Comparison of ENCODE assay signal across 8 cellular contexts in the genomic region with DNA sequence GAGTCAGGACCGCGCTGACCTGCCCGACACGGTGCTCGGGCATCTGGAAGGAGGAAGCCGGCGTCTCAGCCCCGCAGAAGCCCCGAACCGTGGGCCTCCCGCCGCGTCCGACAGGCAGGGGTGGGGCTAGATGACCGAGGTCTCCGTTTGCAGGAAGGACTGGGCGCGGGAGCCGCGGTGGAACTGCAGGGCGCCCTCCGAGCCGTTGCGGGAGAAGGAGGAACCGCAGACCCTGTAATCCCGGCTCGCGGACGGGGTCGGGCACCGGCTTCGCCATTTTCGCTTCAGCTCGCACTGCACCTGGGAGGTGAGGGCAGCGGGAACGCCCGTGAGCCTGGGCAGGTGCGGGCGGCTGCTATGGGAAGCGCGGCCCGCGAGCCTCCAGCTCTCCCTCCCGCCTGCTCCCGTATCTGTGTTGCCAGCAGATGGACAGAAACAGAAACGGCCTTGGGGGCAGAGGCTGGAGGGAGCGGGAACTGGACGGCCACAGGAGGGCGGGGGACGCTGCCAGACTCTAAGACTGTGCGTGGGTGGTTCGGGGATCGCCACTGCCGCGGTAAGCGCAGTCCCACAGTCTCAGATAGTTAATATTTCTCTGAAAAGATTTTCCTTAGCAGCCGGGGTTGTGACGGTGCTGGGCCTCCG.
DNase-seq lines count a peak whose midpoint lies in the region; ATAC-seq and TF ChIP-seq lines count a peak whose summit lies in the region.

No MANE protein-coding gene starts in this region.

- H3K36me3 Mint-ChIP-seq in brain (no peaks in the 10 kb centered on the region), immature natural killer cell (peaks cover 0 to 4% (median 0%) of the 10 kb centered on the region in 3 donors)

- peak overlapping the region in 1 of 21 experiments; percentile 24 for H3K27ac ChIP-seq in skin epidermis

- peak overlapping the region in 1 of 5 experiments; percentile 62 for H3K27ac Mint-ChIP-seq in brain
- H3K27ac Mint-ChIP-seq in immature natural killer cell = no peak overlapping the region

- DNase-seq in NCI-H1417 (lab: John Stamatoyannopoulos, UW) (peak; percentile 49 to 79 (median 73)), NCI-H1417 treated with DMSO at 0.1 percent for 48 hours (lab: John Stamatoyannopoulos, UW) (no peak), NCI-H510A treated with DMSO at 0.1 percent for 48 hours (lab: John Stamatoyannopoulos, UW) (peak; percentile 62), immature natural killer cell (peak; percentile 9 to 19 (median 15)), COLO829 (ENCODE audit: low spot score) (no peak)

- TF ChIP-seq CTCF in brain (conservative IDR thresholded peaks at IDR 0.05) = peak; percentile 29 to 62

- peaks cover 4% of the 10 kb centered on the region for H3K27me3 Mint-ChIP-seq in brain
- H3K27me3 Mint-ChIP-seq in immature natural killer cell (ENCODE audit: low read depth in 3 of 3) = peaks cover 1 to 9% (median 2%) of the 10 kb centered on the region in 3 donors

- H3K4me1 Mint-ChIP-seq in brain (peaks cover 39% of the 10 kb centered on the region), immature natural killer cell (peaks cover 0 to 4% of the 10 kb centered on the region in 2 donors)

- no peak for ATAC-seq in HG02973 (IDR thresholded peaks at IDR 0.05; ENCODE audit: unreplicated experiment)

- H3K4me3 ChIP-seq in skin epidermis = peak overlapping the region; percentile 5 to 53 (median 32)

- H3K9me3 Mint-ChIP-seq in brain (peaks cover 0 to 59% (median 4%) of the 10 kb centered on the region in 5 experiments), immature natural killer cell (peaks cover 0 to 1% (median 0%) of the 10 kb centered on the region in 6 donors)

- peak overlapping the region in 2 of 5 experiments; percentile 54 to 76 for H3K4me3 Mint-ChIP-seq in brain
- peak overlapping the region; percentile 33 to 74 (median 65) for H3K4me3 Mint-ChIP-seq in immature natural killer cell

Comparison
In these comparisons a context has a peak if more than half of its experiments do, and no peak if none do; other contexts are left out.
1. DNase-seq: peak in NCI-H1417 (3 of 3), NCI-H510A treated with DMSO at 0.1 percent for 48 hours (single experiment) and immature natural killer cell (3 of 3); none in NCI-H1417 treated with DMSO at 0.1 percent for 48 hours (single experiment) and COLO829 (single experiment).